In the genomic region with DNA sequence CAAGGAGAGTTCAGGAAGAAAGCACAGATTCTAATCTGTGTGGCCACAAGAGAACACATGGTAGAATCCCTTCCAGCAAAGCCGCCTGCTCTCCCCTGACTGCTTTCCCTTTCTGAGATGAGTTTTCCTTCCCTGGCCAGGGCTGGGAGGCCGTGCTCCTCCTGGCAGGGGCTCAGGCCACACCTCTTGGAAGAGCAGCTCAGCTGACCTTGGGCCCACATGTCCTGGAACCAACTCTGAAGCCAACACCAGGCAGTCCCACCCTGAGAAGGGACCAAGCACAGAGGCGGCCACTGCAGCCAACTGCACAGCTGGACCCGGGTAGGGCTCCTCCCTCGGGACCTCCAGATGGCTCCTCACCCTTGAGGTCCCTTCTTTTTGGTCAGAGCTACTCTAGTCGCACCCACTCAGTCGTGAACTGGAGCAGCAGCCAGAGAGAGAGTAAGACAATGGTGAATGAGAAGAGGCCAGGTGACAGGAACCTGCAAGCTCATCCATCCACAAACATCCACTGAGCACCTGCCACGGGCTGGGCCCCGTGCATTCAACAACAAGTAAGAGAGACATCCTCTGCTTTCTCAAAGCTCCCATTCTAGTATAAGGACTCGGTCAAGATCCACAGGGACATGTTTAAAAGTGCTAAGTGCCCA, we compare ENCODE assay signal across 2 cellular contexts.
TF ChIP-seq lines count a peak whose summit lies in the region.

No MANE protein-coding gene starts in this region.

TF ChIP-seq in endothelial cell of umbilical vein, 7 proteins besides CTCF, POLR2A, EP300 and RAD21:
- TF ChIP-seq EZH2 (IDR thresholded peaks at IDR 0.05; ENCODE audit: borderline replicate concordance, low read depth, low read length, severe bottlenecking) (no peak), POLR2AphosphoS5 (IDR thresholded peaks at IDR 0.05; ENCODE audit: insufficient read depth, low read depth, low read length) (no peak), GATA2 (IDR thresholded peaks at IDR 0.05; ENCODE audit: insufficient read depth, insufficient read length, low read depth, low read length) (no peak), FOS (IDR thresholded peaks at IDR 0.05; ENCODE audit: borderline replicate concordance, insufficient read depth, low read length) (no peak), JUN (IDR thresholded peaks at IDR 0.05; ENCODE audit: borderline replicate concordance, insufficient read depth, insufficient read length, low read depth) (no peak), MYC (IDR thresholded peaks at IDR 0.05; ENCODE audit: low read depth, low read length) (no peak)
- TF ChIP-seq, protein P1, sequence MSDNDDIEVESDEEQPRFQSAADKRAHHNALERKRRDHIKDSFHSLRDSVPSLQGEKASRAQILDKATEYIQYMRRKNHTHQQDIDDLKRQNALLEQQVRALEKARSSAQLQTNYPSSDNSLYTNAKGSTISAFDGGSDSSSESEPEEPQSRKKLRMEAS (IDR thresholded peaks at IDR 0.05; ENCODE audit: insufficient read depth, insufficient read length), result no peak

TF ChIP-seq in SK-N-SH treated with all-trans-retinoic acid at 6 μM for 48 hours, 23 proteins besides CTCF, POLR2A, EP300 and RAD21:
- TF ChIP-seq, protein P2, sequence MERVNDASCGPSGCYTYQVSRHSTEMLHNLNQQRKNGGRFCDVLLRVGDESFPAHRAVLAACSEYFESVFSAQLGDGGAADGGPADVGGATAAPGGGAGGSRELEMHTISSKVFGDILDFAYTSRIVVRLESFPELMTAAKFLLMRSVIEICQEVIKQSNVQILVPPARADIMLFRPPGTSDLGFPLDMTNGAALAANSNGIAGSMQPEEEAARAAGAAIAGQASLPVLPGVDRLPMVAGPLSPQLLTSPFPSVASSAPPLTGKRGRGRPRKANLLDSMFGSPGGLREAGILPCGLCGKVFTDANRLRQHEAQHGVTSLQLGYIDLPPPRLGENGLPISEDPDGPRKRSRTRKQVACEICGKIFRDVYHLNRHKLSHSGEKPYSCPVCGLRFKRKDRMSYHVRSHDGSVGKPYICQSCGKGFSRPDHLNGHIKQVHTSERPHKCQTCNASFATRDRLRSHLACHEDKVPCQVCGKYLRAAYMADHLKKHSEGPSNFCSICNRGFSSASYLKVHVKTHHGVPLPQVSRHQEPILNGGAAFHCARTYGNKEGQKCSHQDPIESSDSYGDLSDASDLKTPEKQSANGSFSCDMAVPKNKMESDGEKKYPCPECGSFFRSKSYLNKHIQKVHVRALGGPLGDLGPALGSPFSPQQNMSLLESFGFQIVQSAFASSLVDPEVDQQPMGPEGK (CRISPR knock-in tag; IDR thresholded peaks at IDR 0.05; ENCODE audit: borderline replicate concordance), result no peak
- TF ChIP-seq ISL1 (CRISPR knock-in tag; IDR thresholded peaks at IDR 0.05) (no peak), RARB (CRISPR knock-in tag; IDR thresholded peaks at IDR 0.05) (no peak), ZNF70 (CRISPR knock-in tag; IDR thresholded peaks at IDR 0.05) (no peak), TOX (CRISPR knock-in tag; IDR thresholded peaks at IDR 0.05; ENCODE audit: borderline replicate concordance) (no peak), OSR1 (CRISPR knock-in tag; IDR thresholded peaks at IDR 0.05) (no peak), ZFP30 (CRISPR knock-in tag; IDR thresholded peaks at IDR 0.05) (no peak), CSDC2 (CRISPR knock-in tag; IDR thresholded peaks at IDR 0.05) (no peak), SNAI2 (CRISPR knock-in tag; IDR thresholded peaks at IDR 0.05) (no peak), ZNF565 (CRISPR knock-in tag; conservative IDR thresholded peaks at IDR 0.05; ENCODE audit: low read depth) (no peak), ARNTL (CRISPR knock-in tag; IDR thresholded peaks at IDR 0.05; ENCODE audit: borderline replicate concordance, low read depth) (no peak), TCF4 (CRISPR knock-in tag; IDR thresholded peaks at IDR 0.05; ENCODE audit: borderline replicate concordance) (no peak)
- TF ChIP-seq, protein P3, sequence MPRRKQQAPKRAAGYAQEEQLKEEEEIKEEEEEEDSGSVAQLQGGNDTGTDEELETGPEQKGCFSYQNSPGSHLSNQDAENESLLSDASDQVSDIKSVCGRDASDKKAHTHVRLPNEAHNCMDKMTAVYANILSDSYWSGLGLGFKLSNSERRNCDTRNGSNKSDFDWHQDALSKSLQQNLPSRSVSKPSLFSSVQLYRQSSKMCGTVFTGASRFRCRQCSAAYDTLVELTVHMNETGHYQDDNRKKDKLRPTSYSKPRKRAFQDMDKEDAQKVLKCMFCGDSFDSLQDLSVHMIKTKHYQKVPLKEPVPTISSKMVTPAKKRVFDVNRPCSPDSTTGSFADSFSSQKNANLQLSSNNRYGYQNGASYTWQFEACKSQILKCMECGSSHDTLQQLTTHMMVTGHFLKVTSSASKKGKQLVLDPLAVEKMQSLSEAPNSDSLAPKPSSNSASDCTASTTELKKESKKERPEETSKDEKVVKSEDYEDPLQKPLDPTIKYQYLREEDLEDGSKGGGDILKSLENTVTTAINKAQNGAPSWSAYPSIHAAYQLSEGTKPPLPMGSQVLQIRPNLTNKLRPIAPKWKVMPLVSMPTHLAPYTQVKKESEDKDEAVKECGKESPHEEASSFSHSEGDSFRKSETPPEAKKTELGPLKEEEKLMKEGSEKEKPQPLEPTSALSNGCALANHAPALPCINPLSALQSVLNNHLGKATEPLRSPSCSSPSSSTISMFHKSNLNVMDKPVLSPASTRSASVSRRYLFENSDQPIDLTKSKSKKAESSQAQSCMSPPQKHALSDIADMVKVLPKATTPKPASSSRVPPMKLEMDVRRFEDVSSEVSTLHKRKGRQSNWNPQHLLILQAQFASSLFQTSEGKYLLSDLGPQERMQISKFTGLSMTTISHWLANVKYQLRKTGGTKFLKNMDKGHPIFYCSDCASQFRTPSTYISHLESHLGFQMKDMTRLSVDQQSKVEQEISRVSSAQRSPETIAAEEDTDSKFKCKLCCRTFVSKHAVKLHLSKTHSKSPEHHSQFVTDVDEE (CRISPR knock-in tag; IDR thresholded peaks at IDR 0.05), result no peak
- TF ChIP-seq, protein P4, sequence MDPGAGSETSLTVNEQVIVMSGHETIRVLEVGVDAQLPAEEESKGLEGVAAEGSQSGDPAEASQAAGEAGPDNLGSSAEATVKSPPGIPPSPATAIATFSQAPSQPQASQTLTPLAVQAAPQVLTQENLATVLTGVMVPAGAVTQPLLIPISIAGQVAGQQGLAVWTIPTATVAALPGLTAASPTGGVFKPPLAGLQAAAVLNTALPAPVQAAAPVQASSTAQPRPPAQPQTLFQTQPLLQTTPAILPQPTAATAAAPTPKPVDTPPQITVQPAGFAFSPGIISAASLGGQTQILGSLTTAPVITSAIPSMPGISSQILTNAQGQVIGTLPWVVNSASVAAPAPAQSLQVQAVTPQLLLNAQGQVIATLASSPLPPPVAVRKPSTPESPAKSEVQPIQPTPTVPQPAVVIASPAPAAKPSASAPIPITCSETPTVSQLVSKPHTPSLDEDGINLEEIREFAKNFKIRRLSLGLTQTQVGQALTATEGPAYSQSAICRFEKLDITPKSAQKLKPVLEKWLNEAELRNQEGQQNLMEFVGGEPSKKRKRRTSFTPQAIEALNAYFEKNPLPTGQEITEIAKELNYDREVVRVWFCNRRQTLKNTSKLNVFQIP (CRISPR knock-in tag; IDR thresholded peaks at IDR 0.05; ENCODE audit: borderline replicate concordance, low read depth), result no peak
- TF ChIP-seq, protein P5, sequence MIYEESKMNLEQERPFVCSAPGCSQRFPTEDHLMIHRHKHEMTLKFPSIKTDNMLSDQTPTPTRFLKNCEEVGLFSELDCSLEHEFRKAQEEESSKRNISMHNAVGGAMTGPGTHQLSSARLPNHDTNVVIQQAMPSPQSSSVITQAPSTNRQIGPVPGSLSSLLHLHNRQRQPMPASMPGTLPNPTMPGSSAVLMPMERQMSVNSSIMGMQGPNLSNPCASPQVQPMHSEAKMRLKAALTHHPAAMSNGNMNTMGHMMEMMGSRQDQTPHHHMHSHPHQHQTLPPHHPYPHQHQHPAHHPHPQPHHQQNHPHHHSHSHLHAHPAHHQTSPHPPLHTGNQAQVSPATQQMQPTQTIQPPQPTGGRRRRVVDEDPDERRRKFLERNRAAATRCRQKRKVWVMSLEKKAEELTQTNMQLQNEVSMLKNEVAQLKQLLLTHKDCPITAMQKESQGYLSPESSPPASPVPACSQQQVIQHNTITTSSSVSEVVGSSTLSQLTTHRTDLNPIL (CRISPR knock-in tag; IDR thresholded peaks at IDR 0.05; ENCODE audit: low read depth), result no peak
TF ChIP-seq in SK-N-SH treated with all-trans-retinoic acid at 6 μM for 48 hours: peak in this region for 0.
